ENCODE assay signal across 17 cellular contexts in the genomic region with DNA sequence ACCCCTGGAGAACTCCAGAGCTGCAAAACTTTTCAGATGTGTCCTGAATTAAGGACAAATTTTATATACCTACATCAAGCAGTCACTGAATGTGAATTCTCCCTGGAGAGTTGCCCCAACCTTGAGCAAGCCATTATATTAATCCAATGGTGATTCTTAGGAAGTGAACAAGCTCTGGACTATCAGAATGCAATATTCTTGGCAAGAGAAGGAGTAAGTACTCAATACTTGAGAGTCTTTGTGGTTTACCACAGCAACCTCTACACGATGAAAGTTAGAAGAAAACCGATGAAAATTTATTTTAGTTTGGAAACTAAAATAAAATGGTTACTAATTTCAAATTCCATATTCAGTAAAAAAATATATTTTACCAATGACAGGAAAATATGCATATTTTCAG. TPM values are rescaled to one million over a fixed set of nuclear protein-coding genes. Genes with fewer than 3 reads are reported as not detected.
DNase-seq lines count a peak whose midpoint lies in the region; TF ChIP-seq lines count a peak whose summit lies in the region.
"Had no signal": no experiment of that assay in that cellular context is flagged by ENCODE, and none has a peak within 500 bp of the region (broad histone marks: within the 10 kb centered on the region; RNA-seq: fewer than 3 reads in every experiment).

No MANE protein-coding gene starts in this region.

- no peak for TF ChIP-seq CTCF in HFFc6 (IDR thresholded peaks at IDR 0.05)
- no peak for TF ChIP-seq CTCF in astrocyte of the cerebellum (IDR thresholded peaks at IDR 0.05; ENCODE audit: low read depth, low read length, missing control alignments)
- TF ChIP-seq CTCF in endodermal cell (conservative IDR thresholded peaks at IDR 0.05) = no peak

- H3K4me1 ChIP-seq in endodermal cell (ENCODE audit: control insufficient read depth, insufficient read depth, low read length) = no peaks in the 10 kb centered on the region
- H3K4me1 ChIP-seq: BLaER1 treated with 17β-estradiol and CSF1 and Interleukin-3, amounts not matched to agents 10 nM and 100 nM had no signal

- H3K4me3 ChIP-seq in astrocyte of the cerebellum (ENCODE audit: low read depth, low read length) = no peak overlapping the region
- no peak overlapping the region for H3K4me3 ChIP-seq in endodermal cell (ENCODE audit: low read length)
- H3K4me3 ChIP-seq: BLaER1 treated with 17β-estradiol and CSF1 and Interleukin-3, amounts not matched to agents 10 nM and 100 nM had no signal

- H3K4me1 Mint-ChIP-seq in HFFc6 (ENCODE audit: low read depth) (peaks cover 25% of the 10 kb centered on the region), endodermal cell (no peaks in the 10 kb centered on the region)

- in situ Hi-C loops in astrocyte of the cerebellum (cut with HindIII; ENCODE audit: low sequenced_read_pairs) = no loop called here

- no peak overlapping the region for H3K4me3 Mint-ChIP-seq in HFFc6
- H3K4me3 Mint-ChIP-seq in endodermal cell = no peak overlapping the region

- H3K9me3 Mint-ChIP-seq in HFFc6 (peaks cover 27% of the 10 kb centered on the region), endodermal cell (peaks cover 20% of the 10 kb centered on the region)

- DNase-seq in HFFc6 (peak; percentile 22), astrocyte of the cerebellum (ENCODE audit: low read depth) (peak; percentile 47), iris pigment epithelial cell (ENCODE audit: low read depth) (peak; percentile 73), endodermal cell (no peak), NOMO-1 treated with dmso at 0.1 percent for 144 hours (lab: John Stamatoyannopoulos, UW; ENCODE audit: unreplicated experiment) (no peak)
- DNase-seq in stimulated activated CD4-positive, alpha-beta T cell treated with anti-CD3 and anti-CD28 coated beads, Interleukin-15, amount 100 ng/mL, for 24 hours = no peak
- DNase-seq in activated CD4-positive, alpha-beta T cell treated with anti-CD3 and anti-CD28 coated beads, Interleukin-2, amount 50 U/mL, for 48 hours = no peak
- DNase-seq: DMS79 treated with DMSO at 0.1 percent for 48 hours, MM.1S, NCI-H1092 treated with DMSO at 0.1 percent for 48 hours, NCI-H2081 treated with DMSO at 0.1 percent for 48 hours, NCI-H510A treated with DMSO at 0.1 percent for 48 hours, RPMI8226, SIG-M5 had no signal

- H3K27ac Mint-ChIP-seq in HFFc6 (no peak overlapping the region), endodermal cell (no peak overlapping the region)

- no peak overlapping the region for H3K27ac ChIP-seq in endodermal cell (ENCODE audit: low read depth, low read length)
- H3K27ac ChIP-seq: BLaER1 treated with 17β-estradiol and CSF1 and Interleukin-3, amounts not matched to agents 10 nM and 100 nM had no signal

- H3K27me3 ChIP-seq in endodermal cell (ENCODE audit: control insufficient read depth, insufficient read depth, low read length, poor library complexity, severe bottlenecking) = no peaks in the 10 kb centered on the region
- H3K27me3 ChIP-seq: BLaER1 treated with 17β-estradiol and CSF1 and Interleukin-3, amounts not matched to agents 10 nM and 100 nM had no signal

- no peak overlapping the region for H3K9ac ChIP-seq in endodermal cell (ENCODE audit: extremely low read depth, low read length, poor library complexity, severe bottlenecking)
- H3K9ac ChIP-seq: BLaER1 treated with 17β-estradiol and CSF1 and Interleukin-3, amounts not matched to agents 10 nM and 100 nM had no signal

- no peaks in the 10 kb centered on the region for H3K9me3 ChIP-seq in endodermal cell (ENCODE audit: control insufficient read depth, low read length)

- peaks cover 14% of the 10 kb centered on the region for H3K36me3 Mint-ChIP-seq in HFFc6 (ENCODE audit: low read depth)
- no peaks in the 10 kb centered on the region for H3K36me3 Mint-ChIP-seq in endodermal cell (ENCODE audit: low read depth)

- H3K36me3 ChIP-seq in endodermal cell (ENCODE audit: control insufficient read depth, insufficient read depth, low read length) = no peaks in the 10 kb centered on the region
- H3K36me3 ChIP-seq: BLaER1 treated with 17β-estradiol and CSF1 and Interleukin-3, amounts not matched to agents 10 nM and 100 nM had no signal

- H3K27me3 Mint-ChIP-seq in HFFc6 (ENCODE audit: insufficient read depth) (peaks cover 2% of the 10 kb centered on the region; the same call in 1 of the 2 replicates), endodermal cell (ENCODE audit: insufficient read depth) (no peaks in the 10 kb centered on the region)

- WGBS in endodermal cell (ENCODE audit: insufficient coverage in 1 of 2, insufficient read length in 1 of 2), 2 experiments = 100% methylated on average over 2 of the region's 2 CpGs; no CpG with 5 or more reads in 1 of the 2 experiments

RNA-seq across cellular contexts. Expression of gene ZNF365, which starts 19.2 kb away (rescaled TPM):
- 10 to 100 TPM; 10.2 to 14.7 (median 11.3) TPM for total RNA-seq in HFFc6 (2021; fragmentation: NEBNext Ultra II Directional; extraction: Animal tissue kit (Norgen Biotek cat#: 25700))
- under 1 TPM in 1 of 2 donors, not detected in 1; 0.31 TPM for total RNA-seq in endodermal cell
- polyA plus RNA-seq in endodermal cell (2013, experiment 1 of 2) = 0.21 TPM
- polyA plus RNA-seq in endodermal cell (2013, experiment 2 of 2) = 0.21 TPM
- total RNA-seq: G401, OCI-LY7 had no signal

Comparison
In these comparisons a context has a peak if more than half of its experiments do, and no peak if none do; other contexts are left out.
1. DNase-seq: peak in HFFc6 (single experiment), astrocyte of the cerebellum (single experiment) and iris pigment epithelial cell (single experiment); none in stimulated activated CD4-positive, alpha-beta T cell treated with anti-CD3 and anti-CD28 coated beads, Interleukin-15, amount 100 ng/mL, for 24 hours (single experiment), endodermal cell (single experiment), NOMO-1 treated with dmso at 0.1 percent for 144 hours (single experiment) and activated CD4-positive, alpha-beta T cell treated with anti-CD3 and anti-CD28 coated beads, Interleukin-2, amount 50 U/mL, for 48 hours (0 of 2).
2. RNA of gene ZNF365, which starts 19.2 kb away (total RNA-seq): 10.2 to 14.7 TPM in HFFc6; 0.31 TPM in endodermal cell; every median in the first group is over 4 times any median in the second.